Comparison of ENCODE assay signal across 18 cellular contexts in genomic region chr4:103720661-103721060, GRCh38. TPM values are rescaled to one million over a fixed set of nuclear protein-coding genes. Genes with fewer than 3 reads are reported as not detected.
"Had no signal": no experiment of that assay in that cellular context is flagged by ENCODE, and none has a peak within 500 bp of the region (broad histone marks: within the 10 kb centered on the region; RNA-seq: fewer than 3 reads in every experiment).

No MANE protein-coding gene starts in this region.

- H3K4me3 Mint-ChIP-seq: activated naive CD8-positive, alpha-beta T cell treated with anti-CD3 and anti-CD28 coated beads, Interleukin-2, amount 10 ng/mL, durations not matched to agents 7 days and 5 days; natural killer cell had no signal

- H3K27ac ChIP-seq: cardiac muscle cell, heart left ventricle, lower lobe of right lung, ovary, suprapubic skin, upper lobe of right lung had no signal

- H3K27ac Mint-ChIP-seq: activated naive CD8-positive, alpha-beta T cell treated with anti-CD3 and anti-CD28 coated beads, Interleukin-2, amount 10 ng/mL, durations not matched to agents 7 days and 5 days; natural killer cell had no signal

- H3K4me3 ChIP-seq: lower lobe of right lung, ovary had no signal

- ATAC-seq: natural killer cell; stimulated activated naive CD8-positive, alpha-beta T cell treated with anti-CD3 and anti-CD28 coated beads, Interleukin-15, Interleukin-2, amounts not matched to agents 100 U/mL and 50 U/mL, for 24 hours had no signal

- H3K36me3 Mint-ChIP-seq: activated naive CD8-positive, alpha-beta T cell treated with anti-CD3 and anti-CD28 coated beads, Interleukin-2, amount 10 ng/mL, durations not matched to agents 7 days and 5 days had no signal

- FAIRE-seq: TTC549 had no signal

- H3K4me1 ChIP-seq: lower lobe of right lung, upper lobe of right lung had no signal

- H3K9me3 Mint-ChIP-seq: activated naive CD8-positive, alpha-beta T cell treated with anti-CD3 and anti-CD28 coated beads, Interleukin-2, amount 10 ng/mL, durations not matched to agents 7 days and 5 days had no signal

- H3K4me1 Mint-ChIP-seq: activated naive CD8-positive, alpha-beta T cell treated with anti-CD3 and anti-CD28 coated beads, Interleukin-2, amount 10 ng/mL, durations not matched to agents 7 days and 5 days; natural killer cell had no signal

- H3K27me3 ChIP-seq: ovary, upper lobe of right lung had no signal

- DNase-seq: activated CD4-positive, alpha-beta T cell treated with anti-CD3 and anti-CD28 coated beads, Interleukin-2, amount 50 U/mL, for 4 hours; activated CD4-positive, CD25-positive, alpha-beta regulatory T cell; activated naive CD8-positive, alpha-beta T cell treated with anti-CD3 and anti-CD28 coated beads, Interleukin-2, amount 10 ng/mL, durations not matched to agents 7 days and 5 days; aorta; foreskin melanocyte; lower lobe of right lung; natural killer cell; ovary; stimulated activated CD4-positive, alpha-beta T cell treated with anti-CD3 and anti-CD28 coated beads, Interleukin-4, amount 100 ng/mL, for 1 hour; stimulated activated CD8-positive, alpha-beta memory T cell treated with anti-CD3 and anti-CD28 coated beads, Interleukin-4, amount 100 ng/mL, for 48 hours; stimulated activated naive CD8-positive, alpha-beta T cell treated with anti-CD3 and anti-CD28 coated beads, Interleukin-15, Interleukin-2, amounts not matched to agents 100 U/mL and 50 U/mL, for 24 hours; T-helper 2 cell; upper lobe of right lung had no signal

- H3K9me3 ChIP-seq: heart left ventricle, lower lobe of right lung, ovary, suprapubic skin, upper lobe of right lung had no signal

- H3K36me3 ChIP-seq: cardiac muscle cell, heart left ventricle, lower lobe of right lung, ovary, suprapubic skin, upper lobe of right lung had no signal

RNA-seq across cellular contexts. Expression of gene TACR3, which starts 0.9 kb away (rescaled TPM):
- total RNA-seq: activated naive CD8-positive, alpha-beta T cell treated with anti-CD3 and anti-CD28 coated beads, Interleukin-2, amount 10 ng/mL, durations not matched to agents 7 days and 5 days; aorta; cardiac muscle cell; heart left ventricle; mononuclear cell; natural killer cell; ovary; upper lobe of right lung had no signal
- polyA plus RNA-seq: aorta, cardiac muscle cell, heart left ventricle had no signal
